10 cellular contexts compared by ENCODE assay signal in the genomic region with DNA sequence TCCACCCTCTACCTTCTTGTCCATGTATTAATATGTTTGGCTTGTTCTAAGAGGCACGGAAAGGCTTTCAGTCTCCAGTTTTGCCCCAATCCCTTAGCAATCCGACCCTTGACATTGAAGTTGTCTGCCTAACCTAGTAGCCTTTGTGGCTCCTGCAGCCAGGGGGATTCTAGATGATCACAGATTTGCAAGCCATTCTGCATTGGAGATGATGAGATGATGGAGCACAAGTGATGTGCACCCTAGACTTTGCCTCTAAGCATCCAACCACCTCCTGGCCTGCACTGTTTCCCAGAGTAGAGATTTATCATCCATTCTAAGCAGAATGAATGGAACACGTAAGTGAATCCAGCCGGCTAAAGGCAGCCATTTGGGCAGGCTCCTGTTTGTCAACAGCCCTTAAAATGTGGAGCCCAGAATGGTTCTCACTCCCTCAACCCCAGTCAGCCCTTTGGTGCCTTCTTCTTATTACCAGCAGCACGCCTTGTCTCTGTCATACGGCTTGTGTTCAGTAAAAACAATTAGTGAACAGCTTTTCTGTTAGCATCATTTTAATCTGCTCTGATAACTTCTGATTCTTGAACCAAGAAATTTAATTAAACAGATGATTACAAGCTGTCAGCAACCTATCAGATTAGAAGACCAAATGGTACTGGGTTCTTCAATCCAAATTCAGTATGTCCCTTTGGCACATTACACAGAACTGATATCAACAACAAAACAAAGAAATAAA. TPM values are rescaled to one million over a fixed set of nuclear protein-coding genes. Genes with fewer than 3 reads are reported as not detected.
DNase-seq lines count a peak whose midpoint lies in the region; ATAC-seq, FAIRE-seq and TF ChIP-seq lines count a peak whose summit lies in the region.
"Had no signal": no experiment of that assay in that cellular context is flagged by ENCODE, and none has a peak within 500 bp of the region (broad histone marks: within the 10 kb centered on the region; RNA-seq: fewer than 3 reads in every experiment).

No MANE protein-coding gene starts in this region.

- DNase-seq in D721Med (ENCODE audit: insufficient read length, low spot score) = peak; percentile 59
- no peak for DNase-seq in brain microvascular endothelial cell
- DNase-seq in osteoblast (ENCODE audit: insufficient read length, low spot score, missing footprints) = no peak
- no peak for DNase-seq in T-helper 9 cell
- DNase-seq: cortex of kidney, posterior cingulate gyrus had no signal

- H3K9me3 ChIP-seq in KOPT-K1 (ENCODE audit: insufficient read depth, low read length, poor library complexity, severe bottlenecking) (no peaks in the 10 kb centered on the region), osteoblast (ENCODE audit: low read depth, low read length) (no peaks in the 10 kb centered on the region)

- H3K4me3 ChIP-seq in brain microvascular endothelial cell (ENCODE audit: low read depth, low read length) = no peak overlapping the region
- H3K4me3 ChIP-seq in osteoblast (ENCODE audit: insufficient read depth, low read length) = peak overlapping the region; percentile 41

- H3K79me2 ChIP-seq in osteoblast (ENCODE audit: insufficient read depth, low read length) = no peaks in the 10 kb centered on the region

- ATAC-seq in GM21360 (IDR thresholded peaks at IDR 0.05; ENCODE audit: unreplicated experiment) (no peak), HG03045 (IDR thresholded peaks at IDR 0.05; ENCODE audit: unreplicated experiment) (no peak), GM21737 (IDR thresholded peaks at IDR 0.05; ENCODE audit: unreplicated experiment) (no peak)

- peaks cover 50% of the 10 kb centered on the region for H3K4me1 ChIP-seq in osteoblast (ENCODE audit: insufficient read depth, low read length)

- in situ Hi-C loops in brain microvascular endothelial cell (cut with HindIII; ENCODE audit: low pct_ligation_motif_present, low sequenced_read_pairs) = no loop called here

- peak overlapping the region; percentile 77 for H3K27ac ChIP-seq in KOPT-K1 (ENCODE audit: low read depth, low read length, poor library complexity, severe bottlenecking)
- H3K27ac ChIP-seq in brain microvascular endothelial cell = peak overlapping the region; percentile 58
- H3K27ac ChIP-seq in osteoblast (ENCODE audit: low read depth, low read length) = peak overlapping the region; percentile 92

- H4K20me1 ChIP-seq in osteoblast (ENCODE audit: insufficient read depth, low read length) = no peaks in the 10 kb centered on the region

- H3K4me2 ChIP-seq in osteoblast (ENCODE audit: insufficient read depth, low read length) = peak overlapping the region; percentile 77

- TF ChIP-seq CTCF in D721Med (IDR thresholded peaks at IDR 0.05; ENCODE audit: insufficient read depth, missing control alignments) (no peak), brain microvascular endothelial cell (IDR thresholded peaks at IDR 0.05; ENCODE audit: low read depth, low read length, missing control alignments) (no peak), osteoblast (IDR thresholded peaks at IDR 0.05; ENCODE audit: extremely low read depth, low read depth, low read length) (no peak)

- H3K36me3 ChIP-seq in KOPT-K1 (ENCODE audit: insufficient read depth, low read length) (no peaks in the 10 kb centered on the region), brain microvascular endothelial cell (replicated peaks) (no peaks in the 10 kb centered on the region), osteoblast (ENCODE audit: insufficient read depth, low read length) (no peaks in the 10 kb centered on the region)

- peak; percentile 76 for FAIRE-seq in D721Med (lab: Jason Lieb, UNC)

- H3K27me3 ChIP-seq in brain microvascular endothelial cell (replicated peaks) (no peaks in the 10 kb centered on the region), osteoblast (ENCODE audit: insufficient read depth, low read length) (no peaks in the 10 kb centered on the region)

- H2AFZ ChIP-seq in osteoblast (ENCODE audit: low read length) = peak overlapping the region; percentile 57

RNA-seq across cellular contexts. Expression of gene TRAF1, which starts 5.7 kb away (rescaled TPM):
- total RNA-seq in osteoblast = 0.88 and 1.8 TPM in 2 replicates

RNA-seq across cellular contexts. Expression of gene PHF19, which starts 55.3 kb away (rescaled TPM):
- total RNA-seq in osteoblast = 13.8 and 16.6 TPM in 2 replicates
